ENCODE assay signal across 8 cellular contexts in the genomic region with DNA sequence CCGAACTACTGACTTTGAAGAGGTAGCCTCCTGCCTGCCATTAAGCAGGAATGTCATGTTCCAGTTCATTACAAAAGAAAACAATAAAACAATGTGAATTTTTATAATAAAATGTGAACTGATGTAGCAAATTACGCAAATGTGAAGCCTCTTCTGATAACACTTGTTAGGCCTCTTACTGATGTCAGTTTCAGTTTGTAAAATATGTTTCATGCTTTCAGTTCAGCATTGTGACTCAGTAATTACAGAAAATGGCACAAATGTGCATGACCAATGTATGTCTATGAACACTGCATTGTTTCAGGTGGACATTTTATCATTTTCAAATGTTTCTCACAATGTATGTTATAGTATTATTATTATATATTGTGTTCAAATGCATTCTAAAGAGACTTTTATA.
DNase-seq lines count a peak whose midpoint lies in the region; ATAC-seq and TF ChIP-seq lines count a peak whose summit lies in the region.

No MANE protein-coding gene starts in this region.

- H2BK12ac ChIP-seq in neuronal stem cell (ENCODE audit: low read length), result no peak overlapping the region

- H3K4ac ChIP-seq in neuronal stem cell (ENCODE audit: low read length), result no peak overlapping the region

- H3K18ac ChIP-seq in neuronal stem cell (ENCODE audit: low read length), result no peak overlapping the region

- H2AK5ac ChIP-seq in neuronal stem cell (ENCODE audit: low read depth, low read length), result no peak overlapping the region

- no peak overlapping the region for H3K4me2 ChIP-seq in neuronal stem cell (ENCODE audit: insufficient read depth, low read length, poor library complexity, severe bottlenecking)

- H3K27me3 Mint-ChIP-seq in immature natural killer cell (ENCODE audit: low read depth in 3 of 3) (peaks cover 0 to 1% (median 0%) of the 10 kb centered on the region in 3 donors), progenitor cell of endocrine pancreas (no peaks in the 10 kb centered on the region)

- H3K4me3 ChIP-seq in GM06990 (replicated peaks; ENCODE audit: low read depth, low read length), result no peak overlapping the region
- no peak overlapping the region for H3K4me3 ChIP-seq in neuronal stem cell (ENCODE audit: low read length in 2 of 2)

- H4K91ac ChIP-seq in neuronal stem cell (ENCODE audit: low read depth, low read length, poor library complexity), result no peak overlapping the region

- ATAC-seq in GM21515 (IDR thresholded peaks at IDR 0.05; ENCODE audit: unreplicated experiment), result peak; percentile 49
- ATAC-seq in HG03565 (IDR thresholded peaks at IDR 0.05; ENCODE audit: unreplicated experiment), result peak; percentile 38

- H2BK15ac ChIP-seq in neuronal stem cell (ENCODE audit: low read length), result no peak overlapping the region

- WGBS in neuronal stem cell (ENCODE audit: extremely low coverage in 2 of 2, insufficient read length in 2 of 2, insufficient replicate concordance in 1 of 2), 2 donors, result no CpG with 5 or more reads among the region's 2 CpGs

- H3K36me3 ChIP-seq in GM06990 (ENCODE audit: control insufficient read depth, insufficient read depth, low read length), result peaks cover 3% of the 10 kb centered on the region; the same call in 1 of the 2 replicates
- peaks cover 6 to 54% of the 10 kb centered on the region in 2 donors for H3K36me3 ChIP-seq in neuronal stem cell (replicated peaks in 1 of 2; ENCODE audit: control insufficient read depth in 2 of 2, insufficient read depth in 2 of 2, low read length in 2 of 2)

- peaks cover 25 to 51% of the 10 kb centered on the region in 2 donors for H3K4me1 Mint-ChIP-seq in immature natural killer cell
- H3K4me1 Mint-ChIP-seq in progenitor cell of endocrine pancreas (ENCODE audit: low read depth), result no peaks in the 10 kb centered on the region

- peak overlapping the region in 2 of 5 donors; percentile 38 to 44 for H3K4me3 Mint-ChIP-seq in immature natural killer cell
- H3K4me3 Mint-ChIP-seq in progenitor cell of endocrine pancreas (ENCODE audit: low read depth), result no peak overlapping the region

- peaks cover 6 to 14% of the 10 kb centered on the region in 2 donors for H3K4me1 ChIP-seq in neuronal stem cell (ENCODE audit: control insufficient read depth in 2 of 2, insufficient read depth in 1 of 2, low read depth in 1 of 2, low read length in 2 of 2)

- no peak overlapping the region for H2BK120ac ChIP-seq in neuronal stem cell (ENCODE audit: low read depth, low read length)

- TF ChIP-seq CTCF in GM06990 (IDR thresholded peaks at IDR 0.05; ENCODE audit: insufficient read depth, low read length, poor library complexity, severe bottlenecking), result no peak
- no peak for TF ChIP-seq CTCF in progenitor cell of endocrine pancreas (IDR thresholded peaks at IDR 0.05; ENCODE audit: unreplicated experiment)

- H2BK5ac ChIP-seq in neuronal stem cell (ENCODE audit: low read length), result no peak overlapping the region

- no peaks in the 10 kb centered on the region for H3K9me3 ChIP-seq in neuronal stem cell (replicated peaks in 1 of 2; ENCODE audit: control insufficient read depth in 2 of 2, insufficient read depth in 1 of 2, low read depth in 1 of 2, low read length in 2 of 2)

- peak; percentile 71 for DNase-seq in GM06990 (ENCODE audit: extremely low read depth, insufficient read length)
- DNase-seq in immature natural killer cell, result no peak
- no peak for DNase-seq in NCI-H1930 (lab: John Stamatoyannopoulos, UW)
- DNase-seq in HuH-7.5 (ENCODE audit: low spot score), result no peak
- no peak for DNase-seq in neuronal stem cell (ENCODE audit: low spot score)
- DNase-seq in progenitor cell of endocrine pancreas (ENCODE audit: low spot score, unreplicated experiment), result no peak

- peaks cover 0 to 28% (median 11%) of the 10 kb centered on the region in 3 donors for H3K36me3 Mint-ChIP-seq in immature natural killer cell
- no peaks in the 10 kb centered on the region for H3K36me3 Mint-ChIP-seq in progenitor cell of endocrine pancreas (ENCODE audit: insufficient read depth)

- H3K27ac Mint-ChIP-seq in immature natural killer cell (peak overlapping the region; percentile 5 to 92 (median 78)), progenitor cell of endocrine pancreas (no peak overlapping the region)

- no peak overlapping the region for H2AFZ ChIP-seq in neuronal stem cell (ENCODE audit: low read length)

- H3K14ac ChIP-seq in neuronal stem cell (ENCODE audit: low read length), result no peak overlapping the region

- H3K9me3 Mint-ChIP-seq in immature natural killer cell, result peaks cover 0 to 2% (median 0%) of the 10 kb centered on the region in 6 donors
- H3K9me3 Mint-ChIP-seq in progenitor cell of endocrine pancreas (ENCODE audit: low read depth), result no peaks in the 10 kb centered on the region

- no peak overlapping the region for H3K9ac ChIP-seq in neuronal stem cell (ENCODE audit: low read depth, low read length, poor library complexity)

- H3K27ac ChIP-seq in neuronal stem cell (replicated peaks; ENCODE audit: low read length), result no peak overlapping the region

- no peak overlapping the region for H4K8ac ChIP-seq in neuronal stem cell (ENCODE audit: low read depth, low read length)

- no peaks in the 10 kb centered on the region for H3K27me3 ChIP-seq in GM06990 (replicated peaks; ENCODE audit: control insufficient read depth, insufficient read depth, low read length)
- no peaks in the 10 kb centered on the region for H3K27me3 ChIP-seq in neuronal stem cell (ENCODE audit: control insufficient read depth in 3 of 3, insufficient read depth in 3 of 3, low read depth in 1 of 3, low read length in 3 of 3)

- H3K23ac ChIP-seq in neuronal stem cell (ENCODE audit: low read depth, low read length, poor library complexity), result no peak overlapping the region

- H3K79me1 ChIP-seq in neuronal stem cell (ENCODE audit: low read depth, low read length), result no peaks in the 10 kb centered on the region
